Comparison of ENCODE assay signal across 3 cellular contexts in the genomic region with DNA sequence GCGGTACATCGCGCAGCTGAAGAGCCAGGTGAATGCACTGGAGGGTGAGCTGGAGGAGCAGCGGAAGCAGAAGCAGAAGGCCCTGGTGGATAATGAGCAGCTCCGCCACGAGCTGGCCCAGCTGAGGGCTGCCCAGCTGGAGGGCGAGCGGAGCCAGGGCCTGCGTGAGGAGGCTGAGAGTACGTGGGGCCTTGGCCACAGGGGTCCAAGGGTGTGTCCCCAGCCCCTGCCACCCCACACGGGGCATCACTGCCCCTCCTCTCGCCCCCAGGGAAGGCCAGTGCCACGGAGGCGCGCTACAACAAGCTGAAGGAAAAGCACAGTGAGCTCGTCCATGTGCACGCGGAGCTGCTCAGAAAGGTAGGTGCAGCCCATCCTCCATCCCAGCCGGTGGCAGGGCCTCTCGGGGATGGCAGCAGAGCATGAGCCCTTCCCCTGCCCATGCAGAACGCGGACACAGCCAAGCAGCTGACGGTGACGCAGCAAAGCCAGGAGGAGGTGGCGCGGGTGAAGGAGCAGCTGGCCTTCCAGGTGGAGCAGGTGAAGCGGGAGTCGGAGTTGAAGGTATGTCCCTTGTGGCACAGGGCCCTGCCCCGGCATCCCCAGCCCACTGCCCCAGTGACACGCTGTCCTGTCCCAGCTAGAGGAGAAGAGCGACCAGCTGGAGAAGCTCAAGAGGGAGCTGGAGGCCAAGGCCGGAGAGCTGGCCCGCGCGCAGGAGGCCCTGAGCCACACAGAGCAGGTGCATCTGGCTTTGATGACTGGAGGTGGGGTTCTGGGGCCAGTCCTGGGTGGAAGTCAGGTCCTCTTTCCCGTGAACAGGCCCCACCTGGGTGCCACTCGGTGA.
TF ChIP-seq lines count a peak whose summit lies in the region.

No MANE protein-coding gene starts in this region.

TF ChIP-seq in SK-N-SH, 30 proteins besides CTCF, POLR2A, EP300 and RAD21 (continues in another document):
- TF ChIP-seq MEF2A (IDR thresholded peaks at IDR 0.05; ENCODE audit: borderline replicate concordance, low read depth): no peak
- no peak for TF ChIP-seq GATA2 (CRISPR knock-in tag; IDR thresholded peaks at IDR 0.05)
- TF ChIP-seq TEAD4 (IDR thresholded peaks at IDR 0.05; ENCODE audit: borderline replicate concordance, insufficient read depth): no peak
- TF ChIP-seq RCOR1 (IDR thresholded peaks at IDR 0.05; ENCODE audit: low read length): no peak
- TF ChIP-seq NFIC (IDR thresholded peaks at IDR 0.05; ENCODE audit: borderline replicate concordance): no peak
- TF ChIP-seq GABPA (IDR thresholded peaks at IDR 0.05; ENCODE audit: low read depth): no peak
- TF ChIP-seq, protein P1, sequence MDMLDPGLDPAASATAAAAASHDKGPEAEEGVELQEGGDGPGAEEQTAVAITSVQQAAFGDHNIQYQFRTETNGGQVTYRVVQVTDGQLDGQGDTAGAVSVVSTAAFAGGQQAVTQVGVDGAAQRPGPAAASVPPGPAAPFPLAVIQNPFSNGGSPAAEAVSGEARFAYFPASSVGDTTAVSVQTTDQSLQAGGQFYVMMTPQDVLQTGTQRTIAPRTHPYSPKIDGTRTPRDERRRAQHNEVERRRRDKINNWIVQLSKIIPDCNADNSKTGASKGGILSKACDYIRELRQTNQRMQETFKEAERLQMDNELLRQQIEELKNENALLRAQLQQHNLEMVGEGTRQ (IDR thresholded peaks at IDR 0.05; ENCODE audit: borderline replicate concordance, low read depth, low read length): no peak
- TF ChIP-seq ELF1 (IDR thresholded peaks at IDR 0.05): no peak
- no peak for TF ChIP-seq POLR2AphosphoS5 (IDR thresholded peaks at IDR 0.05; ENCODE audit: low read depth, low read length)
- TF ChIP-seq, protein P2, sequence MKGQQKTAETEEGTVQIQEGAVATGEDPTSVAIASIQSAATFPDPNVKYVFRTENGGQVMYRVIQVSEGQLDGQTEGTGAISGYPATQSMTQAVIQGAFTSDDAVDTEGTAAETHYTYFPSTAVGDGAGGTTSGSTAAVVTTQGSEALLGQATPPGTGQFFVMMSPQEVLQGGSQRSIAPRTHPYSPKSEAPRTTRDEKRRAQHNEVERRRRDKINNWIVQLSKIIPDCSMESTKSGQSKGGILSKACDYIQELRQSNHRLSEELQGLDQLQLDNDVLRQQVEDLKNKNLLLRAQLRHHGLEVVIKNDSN (IDR thresholded peaks at IDR 0.05; ENCODE audit: borderline replicate concordance, low read depth): no peak
- no peak for TF ChIP-seq FOSL2 (IDR thresholded peaks at IDR 0.05; ENCODE audit: borderline replicate concordance, low read depth)
- no peak for TF ChIP-seq SIN3A (IDR thresholded peaks at IDR 0.05; ENCODE audit: borderline replicate concordance, low read depth, low read length)
- no peak for TF ChIP-seq NRF1 (IDR thresholded peaks at IDR 0.05; ENCODE audit: low read depth, low read length)
- TF ChIP-seq EZH2phosphoT487 (IDR thresholded peaks at IDR 0.05; ENCODE audit: borderline replicate concordance, low read depth): no peak
- TF ChIP-seq CHD2 (IDR thresholded peaks at IDR 0.05; ENCODE audit: low read length, partially characterized antibody): no peak
- TF ChIP-seq, protein P3, sequence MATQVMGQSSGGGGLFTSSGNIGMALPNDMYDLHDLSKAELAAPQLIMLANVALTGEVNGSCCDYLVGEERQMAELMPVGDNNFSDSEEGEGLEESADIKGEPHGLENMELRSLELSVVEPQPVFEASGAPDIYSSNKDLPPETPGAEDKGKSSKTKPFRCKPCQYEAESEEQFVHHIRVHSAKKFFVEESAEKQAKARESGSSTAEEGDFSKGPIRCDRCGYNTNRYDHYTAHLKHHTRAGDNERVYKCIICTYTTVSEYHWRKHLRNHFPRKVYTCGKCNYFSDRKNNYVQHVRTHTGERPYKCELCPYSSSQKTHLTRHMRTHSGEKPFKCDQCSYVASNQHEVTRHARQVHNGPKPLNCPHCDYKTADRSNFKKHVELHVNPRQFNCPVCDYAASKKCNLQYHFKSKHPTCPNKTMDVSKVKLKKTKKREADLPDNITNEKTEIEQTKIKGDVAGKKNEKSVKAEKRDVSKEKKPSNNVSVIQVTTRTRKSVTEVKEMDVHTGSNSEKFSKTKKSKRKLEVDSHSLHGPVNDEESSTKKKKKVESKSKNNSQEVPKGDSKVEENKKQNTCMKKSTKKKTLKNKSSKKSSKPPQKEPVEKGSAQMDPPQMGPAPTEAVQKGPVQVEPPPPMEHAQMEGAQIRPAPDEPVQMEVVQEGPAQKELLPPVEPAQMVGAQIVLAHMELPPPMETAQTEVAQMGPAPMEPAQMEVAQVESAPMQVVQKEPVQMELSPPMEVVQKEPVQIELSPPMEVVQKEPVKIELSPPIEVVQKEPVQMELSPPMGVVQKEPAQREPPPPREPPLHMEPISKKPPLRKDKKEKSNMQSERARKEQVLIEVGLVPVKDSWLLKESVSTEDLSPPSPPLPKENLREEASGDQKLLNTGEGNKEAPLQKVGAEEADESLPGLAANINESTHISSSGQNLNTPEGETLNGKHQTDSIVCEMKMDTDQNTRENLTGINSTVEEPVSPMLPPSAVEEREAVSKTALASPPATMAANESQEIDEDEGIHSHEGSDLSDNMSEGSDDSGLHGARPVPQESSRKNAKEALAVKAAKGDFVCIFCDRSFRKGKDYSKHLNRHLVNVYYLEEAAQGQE (IDR thresholded peaks at IDR 0.05; ENCODE audit: low read depth, low read length): no peak
- no peak for TF ChIP-seq RXRA (IDR thresholded peaks at IDR 0.05; ENCODE audit: borderline replicate concordance, low read depth)

TF ChIP-seq in SK-N-SH treated with all-trans-retinoic acid at 6 μM for 48 hours, 23 proteins besides CTCF, POLR2A, EP300 and RAD21:
- TF ChIP-seq ISL1 (CRISPR knock-in tag; IDR thresholded peaks at IDR 0.05) (no peak), ZC3H10 (CRISPR knock-in tag; IDR thresholded peaks at IDR 0.05) (no peak), PPARA (CRISPR knock-in tag; IDR thresholded peaks at IDR 0.05; ENCODE audit: borderline replicate concordance) (no peak), TCF4 (CRISPR knock-in tag; IDR thresholded peaks at IDR 0.05; ENCODE audit: borderline replicate concordance) (no peak), ZFP3 (CRISPR knock-in tag; IDR thresholded peaks at IDR 0.05) (no peak), ARNTL (CRISPR knock-in tag; IDR thresholded peaks at IDR 0.05; ENCODE audit: borderline replicate concordance, low read depth) (no peak), ZNF565 (CRISPR knock-in tag; conservative IDR thresholded peaks at IDR 0.05; ENCODE audit: low read depth) (no peak)
- TF ChIP-seq, protein P4, sequence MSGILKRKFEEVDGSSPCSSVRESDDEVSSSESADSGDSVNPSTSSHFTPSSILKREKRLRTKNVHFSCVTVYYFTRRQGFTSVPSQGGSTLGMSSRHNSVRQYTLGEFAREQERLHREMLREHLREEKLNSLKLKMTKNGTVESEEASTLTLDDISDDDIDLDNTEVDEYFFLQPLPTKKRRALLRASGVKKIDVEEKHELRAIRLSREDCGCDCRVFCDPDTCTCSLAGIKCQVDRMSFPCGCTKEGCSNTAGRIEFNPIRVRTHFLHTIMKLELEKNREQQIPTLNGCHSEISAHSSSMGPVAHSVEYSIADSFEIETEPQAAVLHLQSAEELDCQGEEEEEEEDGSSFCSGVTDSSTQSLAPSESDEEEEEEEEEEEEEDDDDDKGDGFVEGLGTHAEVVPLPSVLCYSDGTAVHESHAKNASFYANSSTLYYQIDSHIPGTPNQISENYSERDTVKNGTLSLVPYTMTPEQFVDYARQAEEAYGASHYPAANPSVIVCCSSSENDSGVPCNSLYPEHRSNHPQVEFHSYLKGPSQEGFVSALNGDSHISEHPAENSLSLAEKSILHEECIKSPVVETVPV (CRISPR knock-in tag; IDR thresholded peaks at IDR 0.05): no peak
- TF ChIP-seq, protein P5, sequence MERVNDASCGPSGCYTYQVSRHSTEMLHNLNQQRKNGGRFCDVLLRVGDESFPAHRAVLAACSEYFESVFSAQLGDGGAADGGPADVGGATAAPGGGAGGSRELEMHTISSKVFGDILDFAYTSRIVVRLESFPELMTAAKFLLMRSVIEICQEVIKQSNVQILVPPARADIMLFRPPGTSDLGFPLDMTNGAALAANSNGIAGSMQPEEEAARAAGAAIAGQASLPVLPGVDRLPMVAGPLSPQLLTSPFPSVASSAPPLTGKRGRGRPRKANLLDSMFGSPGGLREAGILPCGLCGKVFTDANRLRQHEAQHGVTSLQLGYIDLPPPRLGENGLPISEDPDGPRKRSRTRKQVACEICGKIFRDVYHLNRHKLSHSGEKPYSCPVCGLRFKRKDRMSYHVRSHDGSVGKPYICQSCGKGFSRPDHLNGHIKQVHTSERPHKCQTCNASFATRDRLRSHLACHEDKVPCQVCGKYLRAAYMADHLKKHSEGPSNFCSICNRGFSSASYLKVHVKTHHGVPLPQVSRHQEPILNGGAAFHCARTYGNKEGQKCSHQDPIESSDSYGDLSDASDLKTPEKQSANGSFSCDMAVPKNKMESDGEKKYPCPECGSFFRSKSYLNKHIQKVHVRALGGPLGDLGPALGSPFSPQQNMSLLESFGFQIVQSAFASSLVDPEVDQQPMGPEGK (CRISPR knock-in tag; IDR thresholded peaks at IDR 0.05; ENCODE audit: borderline replicate concordance): no peak

TF ChIP-seq in K562, 482 proteins besides CTCF, POLR2A, EP300 and RAD21:
- TF ChIP-seq POLR2G (IDR thresholded peaks at IDR 0.05; ENCODE audit: low read depth, low read length): peak; percentile 48
- TF ChIP-seq, protein P6, sequence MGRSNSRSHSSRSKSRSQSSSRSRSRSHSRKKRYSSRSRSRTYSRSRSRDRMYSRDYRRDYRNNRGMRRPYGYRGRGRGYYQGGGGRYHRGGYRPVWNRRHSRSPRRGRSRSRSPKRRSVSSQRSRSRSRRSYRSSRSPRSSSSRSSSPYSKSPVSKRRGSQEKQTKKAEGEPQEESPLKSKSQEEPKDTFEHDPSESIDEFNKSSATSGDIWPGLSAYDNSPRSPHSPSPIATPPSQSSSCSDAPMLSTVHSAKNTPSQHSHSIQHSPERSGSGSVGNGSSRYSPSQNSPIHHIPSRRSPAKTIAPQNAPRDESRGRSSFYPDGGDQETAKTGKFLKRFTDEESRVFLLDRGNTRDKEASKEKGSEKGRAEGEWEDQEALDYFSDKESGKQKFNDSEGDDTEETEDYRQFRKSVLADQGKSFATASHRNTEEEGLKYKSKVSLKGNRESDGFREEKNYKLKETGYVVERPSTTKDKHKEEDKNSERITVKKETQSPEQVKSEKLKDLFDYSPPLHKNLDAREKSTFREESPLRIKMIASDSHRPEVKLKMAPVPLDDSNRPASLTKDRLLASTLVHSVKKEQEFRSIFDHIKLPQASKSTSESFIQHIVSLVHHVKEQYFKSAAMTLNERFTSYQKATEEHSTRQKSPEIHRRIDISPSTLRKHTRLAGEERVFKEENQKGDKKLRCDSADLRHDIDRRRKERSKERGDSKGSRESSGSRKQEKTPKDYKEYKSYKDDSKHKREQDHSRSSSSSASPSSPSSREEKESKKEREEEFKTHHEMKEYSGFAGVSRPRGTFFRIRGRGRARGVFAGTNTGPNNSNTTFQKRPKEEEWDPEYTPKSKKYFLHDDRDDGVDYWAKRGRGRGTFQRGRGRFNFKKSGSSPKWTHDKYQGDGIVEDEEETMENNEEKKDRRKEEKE (IDR thresholded peaks at IDR 0.05; ENCODE audit: borderline replicate concordance in 1 of 2, control insufficient read depth in 1 of 2, low read depth in 2 of 2, low read length in 1 of 2): no peak
- TF ChIP-seq ZNF764 (CRISPR knock-in tag; IDR thresholded peaks at IDR 0.05; ENCODE audit: low read depth): no peak
- no peak for TF ChIP-seq DIDO1 (tag; IDR thresholded peaks at IDR 0.05; ENCODE audit: low read depth)
- no peak for TF ChIP-seq SMAD1 (IDR thresholded peaks at IDR 0.05; ENCODE audit: low read depth, low read length, partially characterized antibody)
- TF ChIP-seq SP1 (CRISPR knock-in tag; IDR thresholded peaks at IDR 0.05): no peak
